Comparison of ENCODE assay signal across 38 cellular contexts in genomic region chr9:131069699-131070098, GRCh38.
"Had no signal": no experiment of that assay in that cellular context is flagged by ENCODE, and none has a peak within 500 bp of the region (broad histone marks: within the 10 kb centered on the region; RNA-seq: fewer than 3 reads in every experiment).

No MANE protein-coding gene starts in this region.

- H3K27ac ChIP-seq: adrenal gland, body of pancreas, brain microvascular endothelial cell, breast epithelium, VCaP had no signal

- H3K4me1 ChIP-seq: adrenal gland, body of pancreas, breast epithelium had no signal

- H3K36me3 ChIP-seq: adrenal gland, brain microvascular endothelial cell, breast epithelium had no signal

- H3K27me3 Mint-ChIP-seq: activated CD8-positive, alpha-beta T cell treated with anti-CD3 and anti-CD28 coated beads for 36 hours; activated naive CD8-positive, alpha-beta T cell treated with anti-CD3 and anti-CD28 coated beads for 36 hours; activated T-helper 17 cell treated with anti-CD3 and anti-CD28 coated beads, Interleukin-2, amount 50 U/mL, for 72 hours had no signal

- H3K4me1 Mint-ChIP-seq: activated CD4-positive, alpha-beta T cell treated with anti-CD3 and anti-CD28 coated beads for 36 hours; activated naive CD8-positive, alpha-beta T cell treated with anti-CD3 and anti-CD28 coated beads for 36 hours; activated T-helper 17 cell treated with anti-CD3 and anti-CD28 coated beads, Interleukin-2, amount 50 U/mL, for 72 hours had no signal

- DNase-seq: activated CD4-positive, alpha-beta memory T cell treated with anti-CD3 and anti-CD28 coated beads for 36 hours; activated CD4-positive, alpha-beta T cell treated with anti-CD3 and anti-CD28 coated beads for 1 hour; activated CD4-positive, alpha-beta T cell treated with anti-CD3 and anti-CD28 coated beads for 36 hours; activated CD4-positive, alpha-beta T cell treated with anti-CD3 and anti-CD28 coated beads for 48 hours; activated CD4-positive, alpha-beta T cell treated with anti-CD3 and anti-CD28 coated beads, Interleukin-2, amount 50 U/mL, for 1 hour; activated CD4-positive, alpha-beta T cell treated with anti-CD3 and anti-CD28 coated beads, Interleukin-2, amount 50 U/mL, for 4 hours; activated CD4-positive, CD25-positive, alpha-beta regulatory T cell; activated CD8-positive, alpha-beta memory T cell treated with anti-CD3 and anti-CD28 coated beads, Interleukin-2, amount 50 U/mL, for 4 hours; activated CD8-positive, alpha-beta T cell treated with anti-CD3 and anti-CD28 coated beads for 36 hours; activated effector memory CD4-positive, alpha-beta T cell treated with anti-CD3 and anti-CD28 coated beads, Interleukin-2, amount 50 U/mL, for 16 hours; activated gamma-delta T cell treated with Interleukin-2 at 50 U/mL for 16 hours; activated naive CD4-positive, alpha-beta T cell; activated naive CD4-positive, alpha-beta T cell treated with anti-CD3 and anti-CD28 coated beads for 36 hours; activated naive CD4-positive, alpha-beta T cell treated with anti-CD3 and anti-CD28 coated beads, Interleukin-2, amount 50 U/mL, for 16 hours; activated naive CD8-positive, alpha-beta T cell treated with anti-CD3 and anti-CD28 coated beads for 36 hours; activated T-cell treated with anti-CD3 and anti-CD28 coated beads for 4 hours; activated T-cell treated with anti-CD3 and anti-CD28 coated beads, Interleukin-2, amount 50 U/mL, for 1 hour; activated T-cell treated with anti-CD3 and anti-CD28 coated beads, Interleukin-2, amount 50 U/mL, for 4 hours; activated T-cell treated with anti-CD3 and anti-CD28 coated beads, Interleukin-2, amount 50 U/mL, for 72 hours; adrenal gland; amniotic stem cell; aorta; body of pancreas; brain microvascular endothelial cell; central memory CD4-positive, alpha-beta T cell; T-helper 1 cell; T-helper 2 cell; T-helper 9 cell had no signal

- FAIRE-seq: astrocyte, TTC549 had no signal

- H3K4me3 ChIP-seq: adrenal gland, body of pancreas, breast epithelium had no signal

- H3K36me3 Mint-ChIP-seq: activated CD4-positive, alpha-beta memory T cell treated with anti-CD3 and anti-CD28 coated beads for 36 hours; activated naive CD4-positive, alpha-beta T cell treated with anti-CD3 and anti-CD28 coated beads, Interleukin-2, amount 50 U/mL, for 72 hours; activated naive CD8-positive, alpha-beta T cell treated with anti-CD3 and anti-CD28 coated beads for 36 hours had no signal

- H3K27ac Mint-ChIP-seq: activated CD4-positive, alpha-beta memory T cell treated with anti-CD3 and anti-CD28 coated beads for 36 hours; activated CD4-positive, alpha-beta T cell treated with anti-CD3 and anti-CD28 coated beads for 36 hours; activated CD8-positive, alpha-beta T cell treated with anti-CD3 and anti-CD28 coated beads for 36 hours; activated naive CD4-positive, alpha-beta T cell treated with anti-CD3 and anti-CD28 coated beads for 36 hours; activated naive CD4-positive, alpha-beta T cell treated with anti-CD3 and anti-CD28 coated beads, Interleukin-2, amount 50 U/mL, for 72 hours; activated naive CD8-positive, alpha-beta T cell treated with anti-CD3 and anti-CD28 coated beads for 36 hours; activated T-cell treated with anti-CD3 and anti-CD28 coated beads, Interleukin-2, amount 50 U/mL, for 72 hours; activated T-helper 1 cell treated with anti-CD3 and anti-CD28 coated beads, Interleukin-12 subunit alpha, Interleukin-12 subunit beta, Interleukin-2, Interleukin-4 antibody, amounts not matched to agents 30 ng/mL and 10 ng/mL and 1 ng/mL, durations not matched to agents 14 hours and 24 hours and 36 hours; activated T-helper 17 cell treated with anti-CD3 and anti-CD28 coated beads, Interleukin-2, amount 50 U/mL, for 72 hours; T-helper 1 cell treated with Interleukin-12 subunit alpha and Interleukin-12 subunit beta and Interleukin-4 antibody, amounts not matched to agents 30 μg/mL and 1 μg/mL, for 36 hours; T-helper 2 cell treated with Interferon-gamma antibody and Interleukin-4, amounts not matched to agents 5 μg/mL and 100 μg/mL, for 36 hours had no signal

- ATAC-seq: activated CD4-positive, alpha-beta T cell treated with anti-CD3 and anti-CD28 coated beads for 36 hours; activated CD4-positive, CD25-positive, alpha-beta regulatory T cell treated with anti-CD3 and anti-CD28 coated beads, Interleukin-2, amount 50 U/mL, for 24 hours; activated CD8-positive, alpha-beta T cell treated with anti-CD3 and anti-CD28 coated beads for 36 hours; activated naive CD4-positive, alpha-beta T cell treated with anti-CD3 and anti-CD28 coated beads, Interleukin-2, amount 50 U/mL, for 72 hours; activated T-cell treated with anti-CD3 and anti-CD28 coated beads, Interleukin-2, amount 50 U/mL, for 4 hours; activated T-cell treated with anti-CD3 and anti-CD28 coated beads, Interleukin-2, amount 50 U/mL, for 72 hours; activated T-helper 17 cell treated with anti-CD3 and anti-CD28 coated beads, Interleukin-2, amount 50 U/mL, for 72 hours; body of pancreas had no signal

- H3K9me3 ChIP-seq: adrenal gland, body of pancreas, breast epithelium had no signal

- H3K27me3 ChIP-seq: adrenal gland, body of pancreas, breast epithelium had no signal

- H3K4me3 Mint-ChIP-seq: activated CD4-positive, alpha-beta memory T cell treated with anti-CD3 and anti-CD28 coated beads for 36 hours; activated CD4-positive, alpha-beta T cell treated with anti-CD3 and anti-CD28 coated beads for 36 hours; activated CD8-positive, alpha-beta T cell treated with anti-CD3 and anti-CD28 coated beads for 36 hours; activated naive CD4-positive, alpha-beta T cell treated with anti-CD3 and anti-CD28 coated beads for 36 hours; activated naive CD8-positive, alpha-beta T cell treated with anti-CD3 and anti-CD28 coated beads for 36 hours; activated T-cell treated with anti-CD3 and anti-CD28 coated beads, Interleukin-2, amount 50 U/mL, for 4 hours; activated T-cell treated with anti-CD3 and anti-CD28 coated beads, Interleukin-2, amount 50 U/mL, for 72 hours; activated T-helper 1 cell treated with anti-CD3 and anti-CD28 coated beads, Interleukin-12 subunit alpha, Interleukin-12 subunit beta, Interleukin-2, Interleukin-4 antibody, amounts not matched to agents 30 ng/mL and 10 ng/mL and 1 ng/mL, durations not matched to agents 14 hours and 24 hours and 36 hours; activated T-helper 17 cell treated with anti-CD3 and anti-CD28 coated beads, Interleukin-2, amount 50 U/mL, for 72 hours; T-helper 1 cell treated with Interleukin-12 subunit alpha and Interleukin-12 subunit beta and Interleukin-4 antibody, amounts not matched to agents 30 μg/mL and 1 μg/mL, for 36 hours; T-helper 2 cell treated with Interferon-gamma antibody and Interleukin-4, amounts not matched to agents 5 μg/mL and 100 μg/mL, for 36 hours had no signal

- H3K9me3 Mint-ChIP-seq: activated CD4-positive, alpha-beta memory T cell treated with anti-CD3 and anti-CD28 coated beads for 36 hours; activated CD8-positive, alpha-beta T cell treated with anti-CD3 and anti-CD28 coated beads for 36 hours; activated naive CD4-positive, alpha-beta T cell treated with anti-CD3 and anti-CD28 coated beads for 36 hours; activated naive CD4-positive, alpha-beta T cell treated with anti-CD3 and anti-CD28 coated beads, Interleukin-2, amount 50 U/mL, for 72 hours; activated naive CD8-positive, alpha-beta T cell treated with anti-CD3 and anti-CD28 coated beads for 36 hours; activated T-cell treated with anti-CD3 and anti-CD28 coated beads, Interleukin-2, amount 50 U/mL, for 4 hours; activated T-cell treated with anti-CD3 and anti-CD28 coated beads, Interleukin-2, amount 50 U/mL, for 72 hours; activated T-helper 1 cell treated with anti-CD3 and anti-CD28 coated beads, Interleukin-12 subunit alpha, Interleukin-12 subunit beta, Interleukin-2, Interleukin-4 antibody, amounts not matched to agents 30 ng/mL and 10 ng/mL and 1 ng/mL, durations not matched to agents 14 hours and 24 hours and 36 hours; activated T-helper 17 cell treated with anti-CD3 and anti-CD28 coated beads, Interleukin-2, amount 50 U/mL, for 72 hours; T-helper 1 cell treated with Interleukin-12 subunit alpha and Interleukin-12 subunit beta and Interleukin-4 antibody, amounts not matched to agents 30 μg/mL and 1 μg/mL, for 36 hours; T-helper 2 cell treated with Interferon-gamma antibody and Interleukin-4, amounts not matched to agents 5 μg/mL and 100 μg/mL, for 36 hours had no signal
